In genomic region chr16:74922150-74923138, GRCh38 we compare ENCODE assay signal across 32 cellular contexts.
A peak's percentile ranks its signal among the peaks of the same experiment; 100 is the strongest.
DNase-seq lines count a peak whose midpoint lies in the region; ATAC-seq, FAIRE-seq and TF ChIP-seq lines count a peak whose summit lies in the region.
"Had no signal": no experiment of that assay in that cellular context is flagged by ENCODE, and none has a peak within 500 bp of the region (broad histone marks: within the 10 kb centered on the region; RNA-seq: fewer than 3 reads in every experiment).

No MANE protein-coding gene starts in this region.

- no peaks in the 10 kb centered on the region for H3K27me3 ChIP-seq in esophagus muscularis mucosa
- H3K27me3 ChIP-seq in right lobe of liver = no peaks in the 10 kb centered on the region
- H3K27me3 ChIP-seq in stomach = no peaks in the 10 kb centered on the region
- H3K27me3 ChIP-seq: ascending aorta; BLaER1 treated with 17β-estradiol and CSF1 and Interleukin-3, amounts not matched to agents 10 nM and 100 nM; foreskin keratinocyte; SJSA1; suprapubic skin had no signal

- ATAC-seq in Right ventricle myocardium superior (ENCODE audit: poor library complexity) = peak; percentile 38
- peak; percentile 17 to 49 (median 36) for ATAC-seq in right lobe of liver
- no peak for ATAC-seq in HG03139 (IDR thresholded peaks at IDR 0.05; ENCODE audit: unreplicated experiment)
- no peak for ATAC-seq in HG03442 (IDR thresholded peaks at IDR 0.05; ENCODE audit: unreplicated experiment)
- ATAC-seq: activated T-cell treated with anti-CD3 and anti-CD28 coated beads, Interleukin-2, amount 50 U/mL, for 4 hours; foreskin keratinocyte; naive thymus-derived CD4-positive, alpha-beta T cell; stimulated activated memory B cell treated with anti-CD40 and anti-IgM and Interleukin-4, amounts not matched to agents 10 μg/mL and 1 μg/mL and 100 μg/mL, for 72 hours; WTC11 had no signal

- intact Hi-C loops in Right ventricle myocardium superior (cut with DNase I) (no loop called here), cardiac septum (cut with DNase I) (no loop called here), esophagus muscularis mucosa (cut with DNase I) (no loop called here), right lobe of liver (cut with DNase I) (no loop called here), stomach (cut with DNase I; ENCODE audit: low total_unique reads) (no loop called here)

- 42% methylated on average over 10 of the region's 11 CpGs for WGBS in esophagus muscularis mucosa
- WGBS in right lobe of liver (ENCODE audit: insufficient coverage, low coverage, low lambda C conversion rate, missing lambda C conversion rate) = 74% methylated on average over 9 of the region's 11 CpGs
- 40 to 57% (median 45%) methylated on average over 11 of the region's 11 CpGs for WGBS in stomach, 5 donors

- H3K36me3 ChIP-seq in esophagus muscularis mucosa (peaks cover 0 to 61% (median 36%) of the 10 kb centered on the region in 4 donors), right lobe of liver (peaks cover 0 to 20% (median 7%) of the 10 kb centered on the region in 4 donors), stomach (peaks cover 20 to 76% (median 57%) of the 10 kb centered on the region in 4 donors)

- DNase-seq in Right ventricle myocardium superior = no peak
- DNase-seq in cardiac septum (ENCODE audit: low spot score) = no peak
- DNase-seq in esophagus muscularis mucosa (ENCODE audit: extremely low spot score) = no peak
- DNase-seq in right lobe of liver = no peak
- DNase-seq in stomach = no peak
- DNase-seq in H54 (ENCODE audit: insufficient read length, low spot score) = no peak
- DNase-seq: activated CD4-positive, alpha-beta T cell treated with anti-CD3 and anti-CD28 coated beads, Interleukin-2, amount 50 U/mL, for 1 hour; activated gamma-delta T cell; activated naive CD8-positive, alpha-beta T cell treated with anti-CD3 and anti-CD28 coated beads for 36 hours; activated T-cell treated with anti-CD3 and anti-CD28 coated beads, Interleukin-2, amount 50 U/mL, for 4 hours; endodermal cell; foreskin keratinocyte; H7; Karpas-422; kidney glomerular epithelial cell; naive thymus-derived CD4-positive, alpha-beta T cell; NCI-H1436; NCI-H2081; NCI-H226; occipital lobe had no signal

- FAIRE-seq in H54 (lab: Jason Lieb, UNC) = no peak
- FAIRE-seq: GM12892 had no signal

- no peak for TF ChIP-seq EP300 in esophagus muscularis mucosa (IDR thresholded peaks at IDR 0.05)
- TF ChIP-seq EP300 in stomach (IDR thresholded peaks at IDR 0.05) = no peak

- TF ChIP-seq CTCF in esophagus muscularis mucosa (IDR thresholded peaks at IDR 0.05) (no peak), right lobe of liver (IDR thresholded peaks at IDR 0.05) (no peak), stomach (IDR thresholded peaks at IDR 0.05) (no peak)

- H3K9me3 ChIP-seq in esophagus muscularis mucosa = no peaks in the 10 kb centered on the region
- H3K9me3 ChIP-seq in right lobe of liver = no peaks in the 10 kb centered on the region
- no peaks in the 10 kb centered on the region for H3K9me3 ChIP-seq in stomach
- H3K9me3 ChIP-seq: ascending aorta; BLaER1 treated with 17β-estradiol and CSF1 and Interleukin-3, amounts not matched to agents 10 nM and 100 nM; SJSA1; suprapubic skin had no signal

- peak overlapping the region; percentile 32 to 78 (median 64) for H3K27ac ChIP-seq in esophagus muscularis mucosa (replicated peaks in 1 of 4)
- H3K27ac ChIP-seq in right lobe of liver = peak overlapping the region in 2 of 3 donors; percentile 80 to 81
- H3K27ac ChIP-seq in stomach = peak overlapping the region in 4 of 5 donors; percentile 10 to 60 (median 36)
- H3K27ac ChIP-seq: 22Rv1; ascending aorta; BLaER1 treated with 17β-estradiol and CSF1 and Interleukin-3, amounts not matched to agents 10 nM and 100 nM; foreskin keratinocyte; HL-60; SJSA1; skin epidermis; suprapubic skin had no signal

- H3K4me3 ChIP-seq in esophagus muscularis mucosa = no peak overlapping the region
- no peak overlapping the region for H3K4me3 ChIP-seq in right lobe of liver
- H3K4me3 ChIP-seq in stomach = no peak overlapping the region
- H3K4me3 ChIP-seq: ascending aorta; BLaER1 treated with 17β-estradiol and CSF1 and Interleukin-3, amounts not matched to agents 10 nM and 100 nM; SJSA1; skin epidermis; suprapubic skin had no signal

- H3K4me1 ChIP-seq in esophagus muscularis mucosa (peaks cover 14 to 38% (median 32%) of the 10 kb centered on the region in 4 donors), right lobe of liver (peaks cover 0 to 28% (median 9%) of the 10 kb centered on the region in 4 donors), stomach (peaks cover 0 to 34% (median 26%) of the 10 kb centered on the region in 4 donors)
- H3K4me1 ChIP-seq: ascending aorta; BLaER1 treated with 17β-estradiol and CSF1 and Interleukin-3, amounts not matched to agents 10 nM and 100 nM; foreskin keratinocyte; SJSA1 had no signal

- TF ChIP-seq POLR2A in esophagus muscularis mucosa (IDR thresholded peaks at IDR 0.05; ENCODE audit: low read depth) = no peak
- TF ChIP-seq POLR2A in right lobe of liver (IDR thresholded peaks at IDR 0.05) = no peak
- no peak for TF ChIP-seq POLR2A in stomach (IDR thresholded peaks at IDR 0.05)
- no peak for TF ChIP-seq POLR2A in H54 (IDR thresholded peaks at IDR 0.05; ENCODE audit: low read depth, low read length)

Comparison
In these comparisons a context has a peak if more than half of its experiments do, and no peak if none do; other contexts are left out.
1. ATAC-seq: peak in Right ventricle myocardium superior (single experiment) and right lobe of liver (4 of 4); none in HG03139 (single experiment) and HG03442 (single experiment).
2. Peak in every context shown above with its lines, with median percentiles within 50 percentile points of each other: H3K27ac ChIP-seq.